ENCODE assay signal across 8 cellular contexts in genomic region chr21:34613679-34614442, GRCh38. TPM values are rescaled to one million over a fixed set of nuclear protein-coding genes. Genes with fewer than 3 reads are reported as not detected.
DNase-seq lines count a peak whose midpoint lies in the region; ATAC-seq and TF ChIP-seq lines count a peak whose summit lies in the region.

No MANE protein-coding gene starts in this region.

- H3K27me3 ChIP-seq in Panc1 (ENCODE audit: control insufficient read depth, insufficient read depth, low read length) = no peaks in the 10 kb centered on the region
- no peaks in the 10 kb centered on the region for H3K27me3 ChIP-seq in duodenal mucosa (ENCODE audit: control insufficient read depth in 1 of 2, insufficient read depth in 2 of 2, low read length in 2 of 2)
- no peaks in the 10 kb centered on the region for H3K27me3 ChIP-seq in naive thymus-derived CD4-positive, alpha-beta T cell (ENCODE audit: control insufficient read depth in 2 of 2, insufficient read depth in 2 of 2, low read length in 2 of 2)

- CTCF ChIA-PET in Panc1 (lab: Charles Lee) = interaction anchor here (1.7 kb wide), 1 partner anchor 11 kb away, joined by 3 read pairs; no protein-coding TSS in a partner anchor
- CTCF ChIA-PET in naive thymus-derived CD4-positive, alpha-beta T cell (lab: Charles Lee) = interaction anchor here (1.8 kb wide), 1 partner anchor 251 kb away, joined by 3 read pairs; no protein-coding TSS in a partner anchor

- ATAC-seq in Panc1 (no peak), GM21515 (IDR thresholded peaks at IDR 0.05; ENCODE audit: unreplicated experiment) (no peak), HG02763 (IDR thresholded peaks at IDR 0.05; ENCODE audit: unreplicated experiment) (no peak), HG03196 (IDR thresholded peaks at IDR 0.05; ENCODE audit: unreplicated experiment) (no peak)
- no peak for ATAC-seq in naive thymus-derived CD4-positive, alpha-beta T cell

- H3K4me3 ChIP-seq in Panc1 (ENCODE audit: low read depth in 2 of 2, low read length in 2 of 2) = peak overlapping the region; percentile 48 to 53
- H3K4me3 ChIP-seq in duodenal mucosa (ENCODE audit: low read depth in 1 of 2, low read length in 2 of 2) = peak overlapping the region; percentile 70 to 74
- H3K4me3 ChIP-seq in naive thymus-derived CD4-positive, alpha-beta T cell (ENCODE audit: low read length) = peak overlapping the region; percentile 59

- peaks cover 17 to 25% (median 20%) of the 10 kb centered on the region in 7 donors for H3K4me1 Mint-ChIP-seq in naive thymus-derived CD4-positive, alpha-beta T cell

- DNase-seq in GM10266 (ENCODE audit: extremely low spot score) = peak; percentile 32
- no peak for DNase-seq in Panc1 (ENCODE audit: low read depth, low spot score)
- peak in 2 of 9 donors; percentile 7 to 8 for DNase-seq in naive thymus-derived CD4-positive, alpha-beta T cell
- no peak for DNase-seq in NCI-H524 (lab: John Stamatoyannopoulos, UW)

- H3K4me3 Mint-ChIP-seq in naive thymus-derived CD4-positive, alpha-beta T cell = peak overlapping the region; percentile 81 to 92 (median 88)

- H3K4me1 ChIP-seq in Panc1 (ENCODE audit: control insufficient read depth, insufficient read depth, low read length) (peaks cover 4% of the 10 kb centered on the region; the same call in 1 of the 2 replicates), duodenal mucosa (ENCODE audit: control insufficient read depth in 1 of 2, insufficient read depth in 2 of 2, low read length in 2 of 2) (peaks cover 0 to 17% of the 10 kb centered on the region in 2 donors)
- peaks cover 4 to 12% of the 10 kb centered on the region in 2 donors for H3K4me1 ChIP-seq in naive thymus-derived CD4-positive, alpha-beta T cell (ENCODE audit: control insufficient read depth in 2 of 2, insufficient read depth in 2 of 2, low read length in 2 of 2)

- H3K27me3 Mint-ChIP-seq in naive thymus-derived CD4-positive, alpha-beta T cell = peaks cover 0 to 32% (median 0%) of the 10 kb centered on the region in 5 donors

- in situ Hi-C loops in Panc1 (cut with HindIII; ENCODE audit: low pct_unique_long_range_greater_than_20kb, low sequenced_read_pairs) = no loop called here

- no peaks in the 10 kb centered on the region for H3K9me3 Mint-ChIP-seq in naive thymus-derived CD4-positive, alpha-beta T cell

- no peak for TF ChIP-seq CTCF in GM10266 (IDR thresholded peaks at IDR 0.05; ENCODE audit: control insufficient read depth, insufficient read depth, low read depth, missing control alignments)
- no peak for TF ChIP-seq CTCF in Panc1 (IDR thresholded peaks at IDR 0.05)

- POLR2A ChIA-PET in Panc1 (lab: Charles Lee) = no interaction called here
- POLR2A ChIA-PET in naive thymus-derived CD4-positive, alpha-beta T cell (lab: Charles Lee) = no interaction called here

- no TSS peak for BruUV-seq in Panc1 (replicated peaks; lab: Mats Ljungman, UMichigan)

- H3K9me3 ChIP-seq in Panc1 (ENCODE audit: control insufficient read depth, insufficient read depth, low read depth, low read length) (no peaks in the 10 kb centered on the region), duodenal mucosa (ENCODE audit: control insufficient read depth in 1 of 2, low read length in 2 of 2) (no peaks in the 10 kb centered on the region)
- no peaks in the 10 kb centered on the region for H3K9me3 ChIP-seq in naive thymus-derived CD4-positive, alpha-beta T cell (ENCODE audit: control insufficient read depth in 2 of 3, low read length in 3 of 3)

- peak overlapping the region; percentile 40 to 63 for H3K9ac ChIP-seq in duodenal mucosa (ENCODE audit: low read depth in 1 of 2, low read length in 2 of 2)

- H3K36me3 ChIP-seq in Panc1 (ENCODE audit: control insufficient read depth, insufficient read depth, low read length) (no peaks in the 10 kb centered on the region), duodenal mucosa (ENCODE audit: control insufficient read depth in 1 of 2, insufficient read depth in 2 of 2, low read length in 2 of 2) (no peaks in the 10 kb centered on the region)
- no peaks in the 10 kb centered on the region for H3K36me3 ChIP-seq in naive thymus-derived CD4-positive, alpha-beta T cell (ENCODE audit: control insufficient read depth in 2 of 3, insufficient read depth in 3 of 3, low read length in 3 of 3)

- H3K27ac ChIP-seq in Panc1 (ENCODE audit: low read length) (no peak overlapping the region), duodenal mucosa (ENCODE audit: low read depth, low read length) (no peak overlapping the region)
- no peak overlapping the region for H3K27ac ChIP-seq in naive thymus-derived CD4-positive, alpha-beta T cell (ENCODE audit: low read depth, low read length)

- H3K27ac Mint-ChIP-seq in naive thymus-derived CD4-positive, alpha-beta T cell = peak overlapping the region; percentile 43 to 90 (median 67)

- intact Hi-C loops in Panc1 (cut with micrococcal nuclease; ENCODE audit: unreplicated experiment) = no loop called here
- intact Hi-C loops in naive thymus-derived CD4-positive, alpha-beta T cell (cut with micrococcal nuclease) = loop anchor here in 1 of 2 donors (10.0 kb wide), 1 partner anchor 1999 kb away; the partner anchor contains the start of gene CFAP298

- H3K36me3 Mint-ChIP-seq in naive thymus-derived CD4-positive, alpha-beta T cell = no peaks in the 10 kb centered on the region

RNA-seq across cellular contexts. Expression of gene RCAN1, which starts 1.1 kb away (rescaled TPM):
- total RNA-seq in Panc1 (2021; ENCODE audit: unreplicated experiment) = 13.5 TPM
- 7.4 TPM for polyA plus RNA-seq in Panc1 (2012; ENCODE audit: insufficient read length)
- 1 to 10 TPM; 3.0 to 8.1 (median 4.9) TPM for total RNA-seq in naive thymus-derived CD4-positive, alpha-beta T cell
- polyA plus RNA-seq in naive thymus-derived CD4-positive, alpha-beta T cell = 10 to 100 TPM; 12.6 to 15.3 TPM

RNA-seq across cellular contexts. Expression of gene CLIC6, which starts 54.9 kb away (rescaled TPM):
- 0.05 TPM for total RNA-seq in Panc1 (2021; ENCODE audit: unreplicated experiment)
- polyA plus RNA-seq in Panc1 (2012; ENCODE audit: insufficient read length) = not detected
- total RNA-seq in naive thymus-derived CD4-positive, alpha-beta T cell = under 1 TPM in 4 of 5 experiments, not detected in 1; 0.19 to 0.56 (median 0.28) TPM
- polyA plus RNA-seq in naive thymus-derived CD4-positive, alpha-beta T cell = under 1 TPM in 1 of 2 donors, not detected in 1; 0.12 TPM
